In the genomic region with DNA sequence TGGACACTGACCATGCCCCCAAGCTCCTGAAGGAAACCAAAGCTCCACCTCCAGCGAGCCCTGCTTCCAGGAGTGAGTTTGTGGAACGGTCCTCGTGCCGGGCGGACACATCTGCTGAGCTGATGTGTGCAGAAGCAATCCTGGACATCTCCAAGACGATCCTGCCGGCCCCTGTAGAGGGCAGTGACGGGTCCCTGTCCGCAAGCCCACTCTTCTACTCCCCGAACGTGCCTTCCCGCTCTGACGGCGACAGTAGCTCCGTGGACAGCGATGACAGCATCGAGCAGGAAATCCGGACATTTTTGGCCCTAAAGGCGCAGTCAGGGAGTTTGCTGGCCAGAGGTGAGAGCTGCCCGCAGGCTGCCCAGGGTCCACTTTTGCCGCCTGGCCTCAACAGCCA, we compare ENCODE assay signal across 1 cellular context.
A peak's percentile ranks its signal among the peaks of the same experiment; 100 is the strongest.
TF ChIP-seq lines count a peak whose summit lies in the region.

No MANE protein-coding gene starts in this region.

TF ChIP-seq in HepG2, 621 proteins besides CTCF, POLR2A, EP300 and RAD21:
- TF ChIP-seq AGO2 (optimal IDR thresholded peaks at IDR 0.05; ENCODE audit: low read depth, low read length) = peak; percentile 45
- TF ChIP-seq NFYB (CRISPR knock-in tag; IDR thresholded peaks at IDR 0.05) = no peak
